1 cellular context compared by ENCODE assay signal in the genomic region with DNA sequence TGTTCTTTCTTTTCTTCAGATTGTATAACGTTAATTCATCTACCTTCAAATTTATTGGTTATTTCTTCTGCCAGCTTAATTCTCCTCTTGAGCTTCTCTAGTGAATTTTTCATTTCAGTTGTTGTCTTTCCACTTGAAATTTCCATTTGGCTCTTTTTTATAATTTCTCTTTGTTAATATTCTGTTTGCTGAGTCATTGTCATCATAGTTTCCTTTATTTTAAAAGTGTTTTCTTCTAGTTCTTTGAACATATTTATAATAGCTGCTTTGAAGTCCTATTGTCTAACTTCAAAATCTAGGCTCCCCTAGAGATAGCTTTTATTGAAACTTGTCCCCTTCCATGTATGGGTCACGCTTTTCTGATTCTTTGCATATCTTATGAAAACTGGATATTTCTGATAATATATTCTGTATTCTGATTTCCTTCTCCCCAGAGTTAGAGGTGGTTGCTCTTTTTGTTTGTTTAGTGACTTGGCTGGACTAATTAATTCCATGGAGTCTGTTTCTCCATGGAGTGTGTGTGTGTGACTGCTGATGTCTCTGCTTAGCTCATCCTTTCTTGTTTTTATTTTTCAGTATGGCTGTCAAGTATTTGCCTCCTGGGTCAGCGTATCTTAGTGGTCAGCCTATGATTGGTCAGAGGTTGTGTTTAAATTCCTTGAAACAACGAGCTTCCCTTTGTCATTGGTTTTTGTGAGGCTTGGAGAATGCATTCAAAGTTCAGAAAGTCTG.
TF ChIP-seq lines count a peak whose summit lies in the region.

No MANE protein-coding gene starts in this region.

TF ChIP-seq in K562, 482 proteins besides CTCF, POLR2A, EP300 and RAD21:
- TF ChIP-seq NFE2L1 (tag; IDR thresholded peaks at IDR 0.05; ENCODE audit: borderline replicate concordance, low read depth) = peak; percentile 58; the same call in 1 of the 2 replicates
- TF ChIP-seq TBL1XR1 (IDR thresholded peaks at IDR 0.05; ENCODE audit: low read length in 2 of 2) = no peak
- TF ChIP-seq ZNF347 (CRISPR knock-in tag; IDR thresholded peaks at IDR 0.05; ENCODE audit: low read depth) = no peak
- TF ChIP-seq C11orf30 (IDR thresholded peaks at IDR 0.05; ENCODE audit: low read depth) = peak; percentile 50; the same call in 1 of the 2 replicates
- peak; percentile 34; the same call in 1 of the 2 replicates for TF ChIP-seq NFE2 (IDR thresholded peaks at IDR 0.05; ENCODE audit: low read depth)
- TF ChIP-seq MAFG (tag; conservative IDR thresholded peaks at IDR 0.05) = peak; percentile 68; the same call in 1 of the 2 replicates
- TF ChIP-seq ZNF316 (IDR thresholded peaks at IDR 0.05) = peak; percentile 53
- TF ChIP-seq MAFF (IDR thresholded peaks at IDR 0.05; ENCODE audit: low read length) = peak; percentile 31; the same call in 1 of the 2 replicates
TF ChIP-seq in K562: peak in this region for 6.
